Comparison of ENCODE assay signal across 18 cellular contexts in the genomic region with DNA sequence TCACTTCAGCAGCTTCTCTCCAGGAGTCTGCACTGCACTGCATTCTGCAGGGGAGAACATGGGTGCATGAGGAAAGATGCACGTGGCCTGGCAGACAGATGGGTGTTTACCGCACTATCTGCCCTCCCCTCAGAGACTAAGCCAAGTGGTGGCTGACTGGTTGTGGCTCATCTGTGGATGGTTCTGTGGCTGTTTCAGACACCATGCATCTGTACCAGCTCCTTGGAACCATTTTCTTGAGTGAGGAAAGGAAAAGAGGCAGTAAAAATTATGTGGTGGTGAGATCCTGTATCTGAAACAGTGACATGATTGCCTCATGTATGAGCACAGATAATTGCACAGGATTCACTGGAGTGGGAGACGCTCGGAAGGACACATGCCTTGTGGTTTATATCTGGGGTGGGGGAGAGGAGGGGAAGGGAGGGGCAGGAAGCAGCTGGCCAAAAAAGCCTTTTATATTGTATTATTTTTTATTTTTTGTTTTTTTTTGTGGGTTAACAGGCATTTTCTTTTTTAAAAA.
DNase-seq lines count a peak whose midpoint lies in the region; ATAC-seq and TF ChIP-seq lines count a peak whose summit lies in the region.
"Had no signal": no experiment of that assay in that cellular context is flagged by ENCODE, and none has a peak within 500 bp of the region (broad histone marks: within the 10 kb centered on the region; RNA-seq: fewer than 3 reads in every experiment).

No MANE protein-coding gene starts in this region.

- H3K4me1 Mint-ChIP-seq in dendritic cell treated with granulocyte-macrophage colony-stimulating factor and Interleukin-4, amounts not matched to agents 40 ng/mL and 50 ng/mL, for 4 days (ENCODE audit: low read depth): peaks cover 23% of the 10 kb centered on the region

- H3K23ac ChIP-seq in trophoblast cell (ENCODE audit: low read length): no peak overlapping the region

- H3K14ac ChIP-seq in trophoblast cell (ENCODE audit: low read length): no peak overlapping the region

- H4K91ac ChIP-seq in trophoblast cell (ENCODE audit: low read depth, low read length): no peak overlapping the region

- no peak overlapping the region for H3K18ac ChIP-seq in trophoblast cell (ENCODE audit: low read length)

- ATAC-seq in upper lobe of right lung (peak; percentile 15), GM18907 (IDR thresholded peaks at IDR 0.05; ENCODE audit: unreplicated experiment) (no peak), HG03378 (IDR thresholded peaks at IDR 0.05; ENCODE audit: unreplicated experiment) (no peak)
- ATAC-seq: CD8-positive, alpha-beta T cell; T-cell had no signal

- H3K4ac ChIP-seq in trophoblast cell (ENCODE audit: low read depth, low read length): no peak overlapping the region

- H3K4me2 ChIP-seq in trophoblast cell (ENCODE audit: low read length): no peak overlapping the region
- H3K4me2 ChIP-seq: SK-N-SH had no signal

- no peaks in the 10 kb centered on the region for H3K36me3 Mint-ChIP-seq in dendritic cell treated with granulocyte-macrophage colony-stimulating factor and Interleukin-4, amounts not matched to agents 40 ng/mL and 50 ng/mL, for 4 days (ENCODE audit: low read depth)
- H3K36me3 Mint-ChIP-seq: CD8-positive, alpha-beta T cell; T-cell had no signal

- TF ChIP-seq POLR2A in NB4 (IDR thresholded peaks at IDR 0.05; ENCODE audit: extremely low read depth, insufficient read length): no peak

- no peak overlapping the region for H3K27ac Mint-ChIP-seq in dendritic cell treated with granulocyte-macrophage colony-stimulating factor and Interleukin-4, amounts not matched to agents 40 ng/mL and 50 ng/mL, for 4 days
- H3K27ac Mint-ChIP-seq: CD8-positive, alpha-beta T cell; T-cell had no signal

- H3K9me3 ChIP-seq in upper lobe of right lung: no peaks in the 10 kb centered on the region
- H3K9me3 ChIP-seq in trophoblast cell (ENCODE audit: insufficient read depth, low read depth, low read length): peaks cover 7% of the 10 kb centered on the region
- H3K9me3 ChIP-seq: SK-N-SH had no signal

- no peak overlapping the region for H2AFZ ChIP-seq in trophoblast cell (ENCODE audit: insufficient read depth, low read length, poor library complexity)
- H2AFZ ChIP-seq: GM23248 had no signal

- H3K79me2 ChIP-seq in trophoblast cell (ENCODE audit: control insufficient read depth, insufficient read depth, low read length, poor library complexity): no peaks in the 10 kb centered on the region

- intact Hi-C loops in dendritic cell treated with granulocyte-macrophage colony-stimulating factor and Interleukin-4, amounts not matched to agents 40 ng/mL and 50 ng/mL, for 4 days (cut with micrococcal nuclease): no loop called here
- intact Hi-C loops in upper lobe of right lung (cut with DNase I): no loop called here

- H3K4me1 ChIP-seq in upper lobe of right lung: peaks cover 4% of the 10 kb centered on the region
- no peaks in the 10 kb centered on the region for H3K4me1 ChIP-seq in trophoblast cell (ENCODE audit: control insufficient read depth in 1 of 2, insufficient read depth in 2 of 2, low read length in 2 of 2)

- TF ChIP-seq CTCF in HL-60 (IDR thresholded peaks at IDR 0.05; ENCODE audit: insufficient read depth, low read length) (no peak), NB4 (IDR thresholded peaks at IDR 0.05; ENCODE audit: low read depth, low read length) (no peak), upper lobe of right lung (IDR thresholded peaks at IDR 0.05) (no peak)

- no peaks in the 10 kb centered on the region for H3K27me3 Mint-ChIP-seq in dendritic cell treated with granulocyte-macrophage colony-stimulating factor and Interleukin-4, amounts not matched to agents 40 ng/mL and 50 ng/mL, for 4 days

- no peaks in the 10 kb centered on the region for H3K9me3 Mint-ChIP-seq in dendritic cell treated with granulocyte-macrophage colony-stimulating factor and Interleukin-4, amounts not matched to agents 40 ng/mL and 50 ng/mL, for 4 days
- H3K9me3 Mint-ChIP-seq: CD8-positive, alpha-beta T cell; T-cell had no signal

- no peak overlapping the region for H2AK5ac ChIP-seq in trophoblast cell (ENCODE audit: low read length)

- H2BK120ac ChIP-seq in trophoblast cell (ENCODE audit: insufficient read depth, low read length, poor library complexity): no peak overlapping the region

- no peak overlapping the region for H4K8ac ChIP-seq in trophoblast cell (ENCODE audit: low read depth, low read length)

- H3K4me3 ChIP-seq in HL-60 (replicated peaks; ENCODE audit: insufficient read depth, low read length) (no peak overlapping the region; the same call in 1 of the 2 replicates), NB4 (ENCODE audit: low read depth, low read length) (peak overlapping the region; percentile 26), upper lobe of right lung (no peak overlapping the region), trophoblast cell (ENCODE audit: low read depth, low read length) (no peak overlapping the region)
- H3K4me3 ChIP-seq: GM23248 had no signal

- no peak overlapping the region for H3K9ac ChIP-seq in trophoblast cell (ENCODE audit: low read length)
- H3K9ac ChIP-seq: GM23248, SK-N-SH had no signal

- no CpG with 5 or more reads among the region's 4 CpGs for WGBS in trophoblast cell (ENCODE audit: extremely low coverage, insufficient coverage, insufficient read length)

- H3K79me1 ChIP-seq in trophoblast cell (ENCODE audit: low read length): no peaks in the 10 kb centered on the region

- no peak overlapping the region for H2BK12ac ChIP-seq in trophoblast cell (ENCODE audit: low read length)

- DNase-seq in HL-60 (ENCODE audit: low read depth in 1 of 2, low spot score in 1 of 2) (peak; percentile 39 to 74), NB4 (ENCODE audit: low read depth) (peak; percentile 85), upper lobe of right lung (peak; percentile 36), trophoblast cell (no peak)
- DNase-seq: CD8-positive, alpha-beta T cell; DMS79; HCEC 1CT; NCI-H1105; NCI-H1694 treated with DMSO at 0.1 percent for 48 hours; NCI-H2107; NCI-H345; NCI-H69; SK-N-SH; T-cell had no signal

- H3K27ac ChIP-seq in HL-60 (replicated peaks) (0 out of 2 replicates have a peak overlapping the region, but pooled peaks have one; percentile 4), upper lobe of right lung (no peak overlapping the region), trophoblast cell (ENCODE audit: low read depth, low read length) (no peak overlapping the region)
- H3K27ac ChIP-seq: GM23248 had no signal

- peak overlapping the region; percentile 48 for H3K4me3 Mint-ChIP-seq in dendritic cell treated with granulocyte-macrophage colony-stimulating factor and Interleukin-4, amounts not matched to agents 40 ng/mL and 50 ng/mL, for 4 days
- H3K4me3 Mint-ChIP-seq: CD8-positive, alpha-beta T cell; T-cell had no signal

- H3K36me3 ChIP-seq in upper lobe of right lung (no peaks in the 10 kb centered on the region), trophoblast cell (ENCODE audit: control insufficient read depth in 1 of 2, insufficient read depth in 2 of 2, low read length in 2 of 2) (no peaks in the 10 kb centered on the region)

- H2BK5ac ChIP-seq in trophoblast cell (ENCODE audit: low read depth, low read length, poor library complexity): no peak overlapping the region

- H3K27me3 ChIP-seq in HL-60 (ENCODE audit: insufficient read depth, poor library complexity, severe bottlenecking) (no peaks in the 10 kb centered on the region), upper lobe of right lung (no peaks in the 10 kb centered on the region), trophoblast cell (ENCODE audit: insufficient read depth, low read length) (no peaks in the 10 kb centered on the region)

- no peak overlapping the region for H4K12ac ChIP-seq in trophoblast cell (ENCODE audit: low read depth, low read length)

Comparison
In these comparisons a context has a peak if more than half of its experiments do, and no peak if none do; other contexts are left out.
1. DNase-seq: peak in HL-60 (2 of 2), NB4 (single experiment) and upper lobe of right lung (single experiment); none in trophoblast cell (0 of 2).